In genomic region chr14:86296173-86296572, GRCh38 we compare ENCODE assay signal across 14 cellular contexts.
DNase-seq lines count a peak whose midpoint lies in the region; ATAC-seq and TF ChIP-seq lines count a peak whose summit lies in the region.
"Had no signal": no experiment of that assay in that cellular context is flagged by ENCODE, and none has a peak within 500 bp of the region (broad histone marks: within the 10 kb centered on the region; RNA-seq: fewer than 3 reads in every experiment).

No MANE protein-coding gene starts in this region.

- peak overlapping the region in 1 of 6 donors; percentile 20 for H3K27ac Mint-ChIP-seq in naive B cell
- H3K27ac Mint-ChIP-seq: activated CD4-positive, alpha-beta T cell treated with anti-CD3 and anti-CD28 coated beads, Interleukin-2, amount 10 ng/mL, durations not matched to agents 24 days and 14 days; activated naive CD8-positive, alpha-beta T cell; GM23338; natural killer cell; stimulated activated effector memory CD8-positive, alpha-beta T cell treated with anti-CD3 and anti-CD28 coated beads, Interleukin-12 subunit alpha, Interleukin-12 subunit beta, amount 100 ng/mL, for 72 hours had no signal

- peak overlapping the region in 1 of 8 donors; percentile 48 for H3K4me3 Mint-ChIP-seq in naive B cell
- H3K4me3 Mint-ChIP-seq: activated CD4-positive, alpha-beta T cell treated with anti-CD3 and anti-CD28 coated beads, Interleukin-2, amount 10 ng/mL, durations not matched to agents 24 days and 14 days; activated naive CD8-positive, alpha-beta T cell; GM23338; natural killer cell; stimulated activated effector memory CD8-positive, alpha-beta T cell treated with anti-CD3 and anti-CD28 coated beads, Interleukin-12 subunit alpha, Interleukin-12 subunit beta, amount 100 ng/mL, for 72 hours had no signal

- in situ Hi-C loops in gastrocnemius medialis (cut with MboI; ENCODE audit: low sequenced_read_pairs in 4 of 4): no loop called here

- TF ChIP-seq CTCF in adrenal gland (IDR thresholded peaks at IDR 0.05) (no peak), esophagus muscularis mucosa (IDR thresholded peaks at IDR 0.05) (no peak), gastrocnemius medialis (IDR thresholded peaks at IDR 0.05 in 4 of 5, conservative IDR thresholded peaks at IDR 0.05 in 1 of 5) (no peak)

- ATAC-seq in naive B cell (ENCODE audit: low read depth in 2 of 2) (peak; percentile 45 to 70), gastrocnemius medialis (no peak)
- ATAC-seq: GM23338; natural killer cell; stimulated activated effector memory CD8-positive, alpha-beta T cell treated with anti-CD3 and anti-CD28 coated beads, Interleukin-12 subunit alpha, Interleukin-12 subunit beta, amount 100 ng/mL, for 72 hours had no signal

- no peaks in the 10 kb centered on the region for H3K27me3 ChIP-seq in SJSA1 (replicated peaks)
- H3K27me3 ChIP-seq in adrenal gland: no peaks in the 10 kb centered on the region
- H3K27me3 ChIP-seq in esophagus muscularis mucosa: no peaks in the 10 kb centered on the region
- H3K27me3 ChIP-seq in gastrocnemius medialis: no peaks in the 10 kb centered on the region

- H3K4me1 Mint-ChIP-seq in naive B cell: peaks cover 3 to 6% (median 6%) of the 10 kb centered on the region in 3 donors
- H3K4me1 Mint-ChIP-seq: activated CD4-positive, alpha-beta T cell treated with anti-CD3 and anti-CD28 coated beads, Interleukin-2, amount 10 ng/mL, durations not matched to agents 24 days and 14 days; natural killer cell; stimulated activated effector memory CD8-positive, alpha-beta T cell treated with anti-CD3 and anti-CD28 coated beads, Interleukin-12 subunit alpha, Interleukin-12 subunit beta, amount 100 ng/mL, for 72 hours had no signal

- peak; percentile 71 for DNase-seq in DMS53 (lab: John Stamatoyannopoulos, UW)
- peak; percentile 41 to 52 for DNase-seq in NCI-H187 (lab: John Stamatoyannopoulos, UW)
- peak; percentile 55 to 74 for DNase-seq in SJSA1 (ENCODE audit: low read depth in 1 of 2, low spot score in 2 of 2)
- peak; percentile 10 for DNase-seq in naive B cell
- DNase-seq in stimulated activated CD4-positive, alpha-beta T cell treated with anti-CD3 and anti-CD28 coated beads, Interleukin-4, amount 100 ng/mL, for 1 hour: no peak
- DNase-seq in adrenal gland: no peak
- DNase-seq in esophagus muscularis mucosa (ENCODE audit: extremely low spot score): no peak
- DNase-seq in gastrocnemius medialis: no peak
- DNase-seq: activated CD4-positive, alpha-beta T cell treated with anti-CD3 and anti-CD28 coated beads, Interleukin-2, amount 10 ng/mL, durations not matched to agents 24 days and 14 days; natural killer cell had no signal

- no peaks in the 10 kb centered on the region for H3K9me3 ChIP-seq in SJSA1 (replicated peaks)
- no peaks in the 10 kb centered on the region for H3K9me3 ChIP-seq in adrenal gland (replicated peaks in 1 of 3)
- H3K9me3 ChIP-seq in esophagus muscularis mucosa: no peaks in the 10 kb centered on the region
- no peaks in the 10 kb centered on the region for H3K9me3 ChIP-seq in gastrocnemius medialis

- TF ChIP-seq POLR2A in adrenal gland (IDR thresholded peaks at IDR 0.05): no peak
- no peak for TF ChIP-seq POLR2A in esophagus muscularis mucosa (IDR thresholded peaks at IDR 0.05; ENCODE audit: low read depth)
- no peak for TF ChIP-seq POLR2A in gastrocnemius medialis (IDR thresholded peaks at IDR 0.05)

- peaks cover 6% of the 10 kb centered on the region; the same call in 1 of the 2 replicates for H3K4me1 ChIP-seq in SJSA1 (replicated peaks)
- H3K4me1 ChIP-seq in adrenal gland (replicated peaks in 1 of 2): no peaks in the 10 kb centered on the region
- H3K4me1 ChIP-seq in esophagus muscularis mucosa: no peaks in the 10 kb centered on the region
- H3K4me1 ChIP-seq in gastrocnemius medialis: no peaks in the 10 kb centered on the region

- no peak for TF ChIP-seq EP300 in esophagus muscularis mucosa (IDR thresholded peaks at IDR 0.05)

- WGBS in adrenal gland, 4 donors: 52 to 80% (median 71%) methylated on average over 1 of the region's 1 CpG
- WGBS in esophagus muscularis mucosa: 78% methylated on average over 1 of the region's 1 CpG

- H3K36me3 ChIP-seq in SJSA1 (no peaks in the 10 kb centered on the region), adrenal gland (replicated peaks in 1 of 2) (no peaks in the 10 kb centered on the region), esophagus muscularis mucosa (no peaks in the 10 kb centered on the region), gastrocnemius medialis (no peaks in the 10 kb centered on the region)

- no peaks in the 10 kb centered on the region for H3K36me3 Mint-ChIP-seq in naive B cell
- H3K36me3 Mint-ChIP-seq: activated naive CD8-positive, alpha-beta T cell; natural killer cell; stimulated activated effector memory CD8-positive, alpha-beta T cell treated with anti-CD3 and anti-CD28 coated beads, Interleukin-12 subunit alpha, Interleukin-12 subunit beta, amount 100 ng/mL, for 72 hours had no signal

- H3K27me3 Mint-ChIP-seq in naive B cell: peaks cover 0 to 4% (median 2%) of the 10 kb centered on the region in 3 donors
- H3K27me3 Mint-ChIP-seq: activated CD4-positive, alpha-beta T cell treated with anti-CD3 and anti-CD28 coated beads, Interleukin-2, amount 10 ng/mL, durations not matched to agents 24 days and 14 days had no signal

- H3K4me3 ChIP-seq in SJSA1 (no peak overlapping the region), adrenal gland (no peak overlapping the region), esophagus muscularis mucosa (no peak overlapping the region), gastrocnemius medialis (no peak overlapping the region)
- H3K4me3 ChIP-seq: GM23338, SK-N-MC had no signal

- no peak overlapping the region for H3K27ac ChIP-seq in SJSA1
- H3K27ac ChIP-seq in adrenal gland: no peak overlapping the region
- H3K27ac ChIP-seq in esophagus muscularis mucosa (replicated peaks in 1 of 4): no peak overlapping the region
- H3K27ac ChIP-seq in gastrocnemius medialis: no peak overlapping the region
- H3K27ac ChIP-seq: SK-N-MC had no signal

- H3K9me3 Mint-ChIP-seq in naive B cell: peaks cover 0 to 1% (median 0%) of the 10 kb centered on the region in 7 donors
- H3K9me3 Mint-ChIP-seq: activated CD4-positive, alpha-beta T cell treated with anti-CD3 and anti-CD28 coated beads, Interleukin-2, amount 10 ng/mL, durations not matched to agents 24 days and 14 days; GM23338 had no signal

- intact Hi-C loops in adrenal gland (cut with DNase I): no loop called here
- intact Hi-C loops in esophagus muscularis mucosa (cut with DNase I): no loop called here
- intact Hi-C loops in gastrocnemius medialis (cut with DNase I; ENCODE audit: low total_unique reads): no loop called here

Comparison
In these comparisons a context has a peak if more than half of its experiments do, and no peak if none do; other contexts are left out.
1. DNase-seq: peak in DMS53 (single experiment), NCI-H187 (2 of 2), SJSA1 (2 of 2) and naive B cell (single experiment); none in stimulated activated CD4-positive, alpha-beta T cell treated with anti-CD3 and anti-CD28 coated beads, Interleukin-4, amount 100 ng/mL, for 1 hour (single experiment), adrenal gland (0 of 7), esophagus muscularis mucosa (single experiment) and gastrocnemius medialis (0 of 2).
2. ATAC-seq: peak in naive B cell (2 of 2); none in gastrocnemius medialis (0 of 2).